Comparison of ENCODE assay signal across 20 cellular contexts in genomic region chr7:127904706-127905056, GRCh38.
A peak's percentile ranks its signal among the peaks of the same experiment; 100 is the strongest.
DNase-seq lines count a peak whose midpoint lies in the region; ATAC-seq and TF ChIP-seq lines count a peak whose summit lies in the region.
"Had no signal": no experiment of that assay in that cellular context is flagged by ENCODE, and none has a peak within 500 bp of the region (broad histone marks: within the 10 kb centered on the region; RNA-seq: fewer than 3 reads in every experiment).

No MANE protein-coding gene starts in this region.

- ATAC-seq in activated T-cell treated with anti-CD3 and anti-CD28 coated beads, Interleukin-2, amount 50 U/mL, for 72 hours (replicated peaks in 1 of 2): no peak
- ATAC-seq in GM19324 (IDR thresholded peaks at IDR 0.05; ENCODE audit: low FRiP score, unreplicated experiment): no peak
- no peak for ATAC-seq in HG03159 (IDR thresholded peaks at IDR 0.05; ENCODE audit: unreplicated experiment)
- ATAC-seq: sciatic nerve had no signal

- WGBS in hepatocyte (ENCODE audit: low lambda C conversion rate, missing lambda C conversion rate): 48% methylated on average over 6 of the region's 6 CpGs
- 27% methylated on average over 6 of the region's 6 CpGs for WGBS in smooth muscle cell (ENCODE audit: low lambda C conversion rate)

- H3K79me2 ChIP-seq in hepatocyte (peaks cover 32% of the 10 kb centered on the region), smooth muscle cell (ENCODE audit: low read depth) (peaks cover 18% of the 10 kb centered on the region)

- H3K9me3 Mint-ChIP-seq in activated T-cell treated with anti-CD3 and anti-CD28 coated beads, Interleukin-2, amount 50 U/mL, for 24 hours: no peaks in the 10 kb centered on the region
- no peaks in the 10 kb centered on the region for H3K9me3 Mint-ChIP-seq in activated T-cell treated with anti-CD3 and anti-CD28 coated beads, Interleukin-2, amount 50 U/mL, for 72 hours

- H3K27me3 ChIP-seq in hepatocyte (no peaks in the 10 kb centered on the region), smooth muscle cell (ENCODE audit: low read depth) (no peaks in the 10 kb centered on the region)
- H3K27me3 ChIP-seq: cardiac muscle cell, transverse colon had no signal

- H3K4me1 ChIP-seq in hepatocyte (ENCODE audit: insufficient read depth) (peaks cover 66% of the 10 kb centered on the region), smooth muscle cell (ENCODE audit: low read depth) (peaks cover 44% of the 10 kb centered on the region)

- peaks cover 15% of the 10 kb centered on the region for H4K20me1 ChIP-seq in hepatocyte (ENCODE audit: insufficient read depth, poor library complexity, severe bottlenecking)
- H4K20me1 ChIP-seq in smooth muscle cell (ENCODE audit: low read depth): peaks cover 100% of the 10 kb centered on the region

- H3K27ac Mint-ChIP-seq in activated T-cell treated with anti-CD3 and anti-CD28 coated beads, Interleukin-2, amount 50 U/mL, for 24 hours: peak overlapping the region; percentile 74
- no peak overlapping the region for H3K27ac Mint-ChIP-seq in activated T-cell treated with anti-CD3 and anti-CD28 coated beads, Interleukin-2, amount 50 U/mL, for 72 hours

- H3K4me3 Mint-ChIP-seq in activated T-cell treated with anti-CD3 and anti-CD28 coated beads, Interleukin-2, amount 50 U/mL, for 24 hours: no peak overlapping the region
- no peak overlapping the region for H3K4me3 Mint-ChIP-seq in activated T-cell treated with anti-CD3 and anti-CD28 coated beads, Interleukin-2, amount 50 U/mL, for 72 hours

- H3K9ac ChIP-seq in smooth muscle cell (ENCODE audit: low read depth): no peak overlapping the region

- H3K4me2 ChIP-seq in hepatocyte: no peak overlapping the region
- H3K4me2 ChIP-seq in smooth muscle cell: peak overlapping the region; percentile 50

- H3K36me3 Mint-ChIP-seq in activated T-cell treated with anti-CD3 and anti-CD28 coated beads, Interleukin-2, amount 50 U/mL, for 24 hours (ENCODE audit: low read depth): peaks cover 73% of the 10 kb centered on the region
- H3K36me3 Mint-ChIP-seq in activated T-cell treated with anti-CD3 and anti-CD28 coated beads, Interleukin-2, amount 50 U/mL, for 72 hours (ENCODE audit: insufficient read depth in 2 of 2): peaks cover 3 to 10% of the 10 kb centered on the region in 2 donors

- no peak for DNase-seq in activated T-cell treated with anti-CD3 and anti-CD28 coated beads, Interleukin-2, amount 50 U/mL, for 24 hours
- DNase-seq in activated T-cell treated with anti-CD3 and anti-CD28 coated beads, Interleukin-2, amount 50 U/mL, for 72 hours: no peak
- DNase-seq in hepatocyte (ENCODE audit: low spot score) (no peak), smooth muscle cell (lab: John Stamatoyannopoulos, UW; ENCODE audit: unreplicated experiment) (no peak), iPS-NIHi11 (ENCODE audit: low spot score) (no peak)
- DNase-seq: activated naive CD4-positive, alpha-beta T cell treated with Interleukin-2 at 50 U/mL for 16 hours; COR-L47; effector CD4-positive, alpha-beta T cell; KG1; NCI-H1417; NCI-H510A; stimulated activated CD4-positive, alpha-beta T cell treated with anti-CD3 and anti-CD28 coated beads, Interleukin-2, amount 100 ng/mL, for 48 hours; stimulated activated CD8-positive, alpha-beta memory T cell treated with anti-CD3 and anti-CD28 coated beads, Interleukin-4, amount 100 ng/mL, for 48 hours; transverse colon had no signal

- H3K36me3 ChIP-seq in hepatocyte (replicated peaks; ENCODE audit: insufficient read depth, low read depth) (no peaks in the 10 kb centered on the region), smooth muscle cell (ENCODE audit: low read depth) (no peaks in the 10 kb centered on the region)
- H3K36me3 ChIP-seq: cardiac muscle cell, transverse colon had no signal

- H3K9me3 ChIP-seq in hepatocyte (ENCODE audit: low read depth) (no peaks in the 10 kb centered on the region), smooth muscle cell (replicated peaks; ENCODE audit: low read depth) (no peaks in the 10 kb centered on the region)
- H3K9me3 ChIP-seq: transverse colon had no signal

- no peak overlapping the region for H3K4me3 ChIP-seq in hepatocyte
- no peak overlapping the region for H3K4me3 ChIP-seq in smooth muscle cell
- H3K4me3 ChIP-seq: cardiac muscle cell, SK-N-MC, transverse colon had no signal

- H3K27ac ChIP-seq in VCaP (peak overlapping the region; percentile 65; the same call in 1 of the 2 replicates), hepatocyte (peak overlapping the region; percentile 83), smooth muscle cell (ENCODE audit: low read depth) (peak overlapping the region; percentile 56)
- H3K27ac ChIP-seq: cardiac muscle cell, SK-N-MC, transverse colon had no signal

- H2AFZ ChIP-seq in hepatocyte (no peak overlapping the region), smooth muscle cell (ENCODE audit: low read depth) (no peak overlapping the region)

- H3F3A ChIP-seq in smooth muscle cell (ENCODE audit: low read depth): peaks cover 20% of the 10 kb centered on the region

- H3K4me1 Mint-ChIP-seq in activated T-cell treated with anti-CD3 and anti-CD28 coated beads, Interleukin-2, amount 50 U/mL, for 24 hours (ENCODE audit: low read depth): peaks cover 58% of the 10 kb centered on the region
- peaks cover 58% of the 10 kb centered on the region for H3K4me1 Mint-ChIP-seq in activated T-cell treated with anti-CD3 and anti-CD28 coated beads, Interleukin-2, amount 50 U/mL, for 72 hours (ENCODE audit: low read depth)

- TF ChIP-seq CTCF in VCaP (conservative IDR thresholded peaks at IDR 0.05) (no peak), hepatocyte (IDR thresholded peaks at IDR 0.05; ENCODE audit: poor library complexity) (no peak), smooth muscle cell (IDR thresholded peaks at IDR 0.05; ENCODE audit: borderline replicate concordance, insufficient read depth, poor library complexity, severe bottlenecking) (no peak)

- H3K9me2 ChIP-seq in hepatocyte (replicated peaks; ENCODE audit: insufficient read depth): no peaks in the 10 kb centered on the region

- no peaks in the 10 kb centered on the region for H3K27me3 Mint-ChIP-seq in activated T-cell treated with anti-CD3 and anti-CD28 coated beads, Interleukin-2, amount 50 U/mL, for 24 hours
- no peaks in the 10 kb centered on the region for H3K27me3 Mint-ChIP-seq in activated T-cell treated with anti-CD3 and anti-CD28 coated beads, Interleukin-2, amount 50 U/mL, for 72 hours (ENCODE audit: low read depth)
